In the genomic region with DNA sequence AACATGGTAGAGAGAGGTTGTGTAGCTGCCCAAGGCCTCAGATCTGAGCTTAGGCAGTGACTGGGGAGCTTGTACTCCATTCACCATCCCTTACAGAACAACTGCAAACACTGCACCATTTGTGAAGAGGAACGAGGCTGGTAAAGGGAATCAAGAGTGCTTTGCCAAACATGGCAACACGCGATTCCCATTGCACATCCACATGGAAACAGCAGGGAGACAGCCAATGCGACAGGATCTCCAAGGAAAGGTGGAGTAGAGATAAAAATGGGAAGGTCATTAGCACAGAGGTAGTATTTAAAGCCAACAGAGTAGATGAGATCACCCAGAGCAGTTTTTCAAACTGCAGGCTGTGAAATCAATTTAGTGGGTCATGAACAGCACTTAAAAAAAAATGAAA, we compare ENCODE assay signal across 21 cellular contexts. TPM values are rescaled to one million over a fixed set of nuclear protein-coding genes. Genes with fewer than 3 reads are reported as not detected.
DNase-seq lines count a peak whose midpoint lies in the region; ATAC-seq and TF ChIP-seq lines count a peak whose summit lies in the region.
"Had no signal": no experiment of that assay in that cellular context is flagged by ENCODE, and none has a peak within 500 bp of the region (broad histone marks: within the 10 kb centered on the region; RNA-seq: fewer than 3 reads in every experiment).

No MANE protein-coding gene starts in this region.

- peaks cover 14% of the 10 kb centered on the region; the same call in 1 of the 2 replicates for H3K79me2 ChIP-seq in H9 (ENCODE audit: insufficient read depth, low read length)

- peaks cover 0 to 6% (median 5%) of the 10 kb centered on the region in 3 experiments; a peak in 5 of 7 replicates for H3K36me3 Mint-ChIP-seq in H9 (ENCODE audit: insufficient read depth in 1 of 3, low read depth in 3 of 3)
- H3K36me3 Mint-ChIP-seq: naive B cell had no signal

- H2BK20ac ChIP-seq in H9 (ENCODE audit: low read depth, low read length, poor library complexity, severe bottlenecking) = no peak overlapping the region

- peak; percentile 4 for DNase-seq in NCI-H510A treated with DMSO at 0.1 percent for 48 hours (lab: John Stamatoyannopoulos, UW)
- DNase-seq in NCI-H510A (lab: John Stamatoyannopoulos, UW) = no peak
- DNase-seq in H9 = no peak
- DNase-seq in adrenal gland = peak in 6 of 7 donors; percentile 43 to 62 (median 53)
- DNase-seq in retina = peak; percentile 10
- DNase-seq in NCI-H2081 treated with DMSO at 0.1 percent for 48 hours (lab: John Stamatoyannopoulos, UW) = no peak
- DNase-seq: activated effector memory CD4-positive, alpha-beta T cell treated with anti-CD3 and anti-CD28 coated beads, Interleukin-2, amount 50 U/mL, for 16 hours; GF-D8; HFFc6; mammary epithelial cell; naive B cell; PC-3; posterior cingulate gyrus; stimulated activated CD4-positive, alpha-beta T cell treated with anti-CD3 and anti-CD28 coated beads, Interleukin-1b, Interleukin-23, amount 100 ng/mL, for 48 hours; stimulated activated naive CD4-positive, alpha-beta T cell; upper lobe of left lung had no signal

- H3K56ac ChIP-seq in H9 (ENCODE audit: insufficient read length, low read depth, low read length) = no peak overlapping the region

- no peak overlapping the region for H2BK120ac ChIP-seq in H9 (ENCODE audit: low read depth, low read length, poor library complexity, severe bottlenecking)

- H2AFZ ChIP-seq in H9 (ENCODE audit: low read length) = no peak overlapping the region

- H3K9me3 ChIP-seq in H9 (ENCODE audit: control insufficient read depth, low read depth, low read length) (no peaks in the 10 kb centered on the region), adrenal gland (replicated peaks in 1 of 3) (no peaks in the 10 kb centered on the region)
- H3K9me3 ChIP-seq: upper lobe of left lung had no signal

- H3K27me3 ChIP-seq in H9 (ENCODE audit: insufficient read depth, low read length) (no peaks in the 10 kb centered on the region), adrenal gland (no peaks in the 10 kb centered on the region)
- H3K27me3 ChIP-seq: upper lobe of left lung had no signal

- TF ChIP-seq POLR2A in adrenal gland (IDR thresholded peaks at IDR 0.05) = peak in 1 of 2 donors; percentile 7

- WGBS in H9 (ENCODE audit: extremely low coverage, insufficient read length, low lambda C conversion rate) = no CpG with 5 or more reads among the region's 4 CpGs
- WGBS in adrenal gland, 4 donors = 39 to 59% (median 47%) methylated on average over 4 of the region's 4 CpGs

- no peak overlapping the region for H3K23ac ChIP-seq in H9 (ENCODE audit: insufficient read length, low read depth, low read length)

- H3T11ph ChIP-seq in H9 (ENCODE audit: low read length) = no peak overlapping the region

- H3K27me3 Mint-ChIP-seq in H9 (ENCODE audit: low read depth) = no peaks in the 10 kb centered on the region
- H3K27me3 Mint-ChIP-seq: naive B cell had no signal

- peak overlapping the region in 1 of 4 donors; percentile 4 for H3K4me3 ChIP-seq in adrenal gland
- H3K4me3 ChIP-seq: upper lobe of left lung had no signal

- no peak overlapping the region for H3K4me2 ChIP-seq in H9 (ENCODE audit: insufficient read depth, insufficient read length, low read length)

- no peak overlapping the region for H2AK5ac ChIP-seq in H9 (ENCODE audit: insufficient read length, low read length)

- H3K14ac ChIP-seq in H9 (ENCODE audit: insufficient read depth, low read length) = no peak overlapping the region

- no peak overlapping the region for H2BK12ac ChIP-seq in H9 (ENCODE audit: insufficient read length, low read depth, low read length)

- no peak overlapping the region for H3K4ac ChIP-seq in H9 (ENCODE audit: low read depth, low read length)

- no peak overlapping the region for H3K18ac ChIP-seq in H9 (ENCODE audit: insufficient read length, low read depth, low read length)

- H3K9ac ChIP-seq in H9 (ENCODE audit: extremely low read depth, insufficient read length, low read length) = no peak overlapping the region

- H2BK15ac ChIP-seq in H9 (ENCODE audit: low read depth, low read length) = no peak overlapping the region

- intact Hi-C loops in adrenal gland (cut with DNase I) = no loop called here

- H3K4me3 Mint-ChIP-seq in H9 = no peak overlapping the region
- H3K4me3 Mint-ChIP-seq: HFFc6 had no signal

- H3K4me1 ChIP-seq in H9 (ENCODE audit: insufficient read depth, low read length) (no peaks in the 10 kb centered on the region), adrenal gland (replicated peaks in 1 of 2) (peaks cover 31 to 40% of the 10 kb centered on the region in 2 donors)

- H4K20me1 ChIP-seq in H9 (ENCODE audit: control insufficient read depth, insufficient read depth, insufficient read length) = no peaks in the 10 kb centered on the region

- H3K36me3 ChIP-seq in adrenal gland (replicated peaks in 1 of 2) = no peaks in the 10 kb centered on the region
- H3K36me3 ChIP-seq: upper lobe of left lung had no signal

- H3K79me1 ChIP-seq in H9 (ENCODE audit: insufficient read depth, low read depth, low read length, poor library complexity, severe bottlenecking) = peaks cover 6% of the 10 kb centered on the region

- TF ChIP-seq CTCF in H9 (conservative IDR thresholded peaks at IDR 0.05) = no peak
- no peak for TF ChIP-seq CTCF in adrenal gland (IDR thresholded peaks at IDR 0.05)

- H3K27ac ChIP-seq in H9 (ENCODE audit: insufficient read length, low read depth, low read length) = no peak overlapping the region
- H3K27ac ChIP-seq in adrenal gland = peak overlapping the region; percentile 67 to 91 (median 84)
- H3K27ac ChIP-seq: C4-2B, HL-60, upper lobe of left lung had no signal

- H4K8ac ChIP-seq in H9 (replicated peaks; ENCODE audit: insufficient read length, low read depth, low read length) = no peak overlapping the region

- H4K5ac ChIP-seq in H9 (ENCODE audit: insufficient read length, low read depth, low read length) = no peak overlapping the region

- peaks cover 13 to 19% of the 10 kb centered on the region in 2 experiments for H3K4me1 Mint-ChIP-seq in H9

- no peaks in the 10 kb centered on the region for H3K23me2 ChIP-seq in H9 (ENCODE audit: insufficient read length, low read depth, low read length, poor library complexity, severe bottlenecking)

- peak overlapping the region in 2 of 3 experiments; percentile 9 to 25; a peak in 1 of 7 replicates for H3K27ac Mint-ChIP-seq in H9
- H3K27ac Mint-ChIP-seq: HFFc6 had no signal

- no peak overlapping the region for H4K91ac ChIP-seq in H9 (ENCODE audit: insufficient read length, low read depth, low read length)

- H2BK5ac ChIP-seq in H9 (ENCODE audit: insufficient read length, low read length) = no peak overlapping the region

- ATAC-seq in HG03439 (IDR thresholded peaks at IDR 0.05; ENCODE audit: unreplicated experiment) = no peak
- no peak for ATAC-seq in HG02973 (IDR thresholded peaks at IDR 0.05; ENCODE audit: unreplicated experiment)
- ATAC-seq: esophagus mucosa, PC-3 had no signal

- H3K9me3 Mint-ChIP-seq in H9 = peaks cover 0 to 3% of the 10 kb centered on the region in 2 experiments; a peak in 2 of 5 replicates
- H3K9me3 Mint-ChIP-seq: HFFc6, naive B cell had no signal

RNA-seq across cellular contexts. Expression of gene TCF20, which starts 42.0 kb away (rescaled TPM):
- total RNA-seq in H9 (2021) (75.6 and 76.5 TPM in 2 replicates), adrenal gland (10 to 100 TPM; 19.6 to 43.9 (median 28.3) TPM)
- 10 to 100 TPM in 2 of 3 donors, 1 to 10 TPM in 1; 5.6 to 16.2 (median 11.9) TPM for polyA plus RNA-seq in adrenal gland

Comparison
In these comparisons a context has a peak if more than half of its experiments do, and no peak if none do; other contexts are left out.
1. DNase-seq: peak in NCI-H510A treated with DMSO at 0.1 percent for 48 hours (single experiment), adrenal gland (6 of 7) and retina (single experiment); none in NCI-H510A (single experiment), H9 (single experiment) and NCI-H2081 treated with DMSO at 0.1 percent for 48 hours (single experiment).